1 cellular context compared by ENCODE assay signal in the genomic region with DNA sequence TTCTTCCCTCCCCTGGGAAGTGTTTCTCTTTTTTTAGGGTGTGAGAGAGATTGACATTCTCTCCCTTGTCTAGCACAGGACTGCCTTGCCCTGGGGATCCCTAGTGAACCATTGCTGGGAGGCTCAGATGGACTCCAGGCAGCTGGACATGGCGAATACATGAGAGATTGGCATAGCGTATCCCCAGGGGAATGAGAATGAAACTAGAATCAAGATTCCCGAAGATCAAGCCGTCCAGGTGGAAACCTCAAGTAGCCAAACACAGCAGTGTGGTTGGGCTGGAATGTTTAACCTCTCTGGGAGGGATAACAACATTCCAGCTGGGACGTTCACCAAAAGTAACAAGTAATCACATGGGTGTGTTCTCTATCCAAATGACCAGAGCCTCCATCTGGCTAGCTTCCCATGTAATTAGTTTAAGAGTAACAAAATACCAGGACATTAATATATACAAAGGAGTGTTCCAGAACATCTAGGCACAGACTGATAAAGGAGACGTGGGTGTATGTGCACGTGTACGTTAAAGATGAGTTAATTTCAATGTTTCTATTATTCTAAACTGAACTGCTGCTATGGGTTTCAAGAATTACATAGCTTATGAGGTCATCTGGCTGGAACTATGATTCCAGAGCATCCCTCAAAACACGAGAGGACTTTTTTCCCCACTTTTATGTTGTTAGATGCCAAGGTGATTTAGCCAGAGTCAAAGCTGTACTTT.
A peak's percentile ranks its signal among the peaks of the same experiment; 100 is the strongest.
TF ChIP-seq lines count a peak whose summit lies in the region.

No MANE protein-coding gene starts in this region.

TF ChIP-seq in HEK293, 187 proteins besides CTCF, POLR2A, EP300 and RAD21 (continued from another document and continues in another):
- TF ChIP-seq, protein P1, sequence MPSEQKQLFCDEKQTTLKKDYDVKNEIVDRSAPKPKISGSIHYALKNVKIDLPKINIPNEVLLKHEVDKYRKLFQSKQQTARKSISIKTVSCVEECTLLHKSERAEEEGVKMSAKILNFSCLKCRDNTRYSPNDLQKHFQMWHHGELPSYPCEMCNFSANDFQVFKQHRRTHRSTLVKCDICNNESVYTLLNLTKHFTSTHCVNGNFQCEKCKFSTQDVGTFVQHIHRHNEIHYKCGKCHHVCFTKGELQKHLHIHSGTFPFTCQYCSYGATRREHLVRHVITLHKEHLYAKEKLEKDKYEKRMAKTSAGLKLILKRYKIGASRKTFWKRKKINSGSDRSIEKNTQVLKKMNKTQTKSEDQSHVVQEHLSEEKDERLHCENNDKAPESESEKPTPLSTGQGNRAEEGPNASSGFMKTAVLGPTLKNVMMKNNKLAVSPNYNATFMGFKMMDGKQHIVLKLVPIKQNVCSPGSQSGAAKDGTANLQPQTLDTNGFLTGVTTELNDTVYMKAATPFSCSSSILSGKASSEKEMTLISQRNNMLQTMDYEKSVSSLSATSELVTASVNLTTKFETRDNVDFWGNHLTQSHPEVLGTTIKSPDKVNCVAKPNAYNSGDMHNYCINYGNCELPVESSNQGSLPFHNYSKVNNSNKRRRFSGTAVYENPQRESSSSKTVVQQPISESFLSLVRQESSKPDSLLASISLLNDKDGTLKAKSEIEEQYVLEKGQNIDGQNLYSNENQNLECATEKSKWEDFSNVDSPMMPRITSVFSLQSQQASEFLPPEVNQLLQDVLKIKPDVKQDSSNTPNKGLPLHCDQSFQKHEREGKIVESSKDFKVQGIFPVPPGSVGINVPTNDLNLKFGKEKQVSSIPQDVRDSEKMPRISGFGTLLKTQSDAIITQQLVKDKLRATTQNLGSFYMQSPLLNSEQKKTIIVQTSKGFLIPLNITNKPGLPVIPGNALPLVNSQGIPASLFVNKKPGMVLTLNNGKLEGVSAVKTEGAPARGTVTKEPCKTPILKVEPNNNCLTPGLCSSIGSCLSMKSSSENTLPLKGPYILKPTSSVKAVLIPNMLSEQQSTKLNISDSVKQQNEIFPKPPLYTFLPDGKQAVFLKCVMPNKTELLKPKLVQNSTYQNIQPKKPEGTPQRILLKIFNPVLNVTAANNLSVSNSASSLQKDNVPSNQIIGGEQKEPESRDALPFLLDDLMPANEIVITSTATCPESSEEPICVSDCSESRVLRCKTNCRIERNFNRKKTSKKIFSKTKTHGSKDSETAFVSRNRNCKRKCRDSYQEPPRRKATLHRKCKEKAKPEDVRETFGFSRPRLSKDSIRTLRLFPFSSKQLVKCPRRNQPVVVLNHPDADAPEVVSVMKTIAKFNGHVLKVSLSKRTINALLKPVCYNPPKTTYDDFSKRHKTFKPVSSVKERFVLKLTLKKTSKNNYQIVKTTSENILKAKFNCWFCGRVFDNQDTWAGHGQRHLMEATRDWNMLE (tag by site-specific recombination; conservative IDR thresholded peaks at IDR 0.05; ENCODE audit: low read depth) = 0 out of 2 replicates have a peak, but pooled peaks have one; percentile 12
- no peak for TF ChIP-seq ZNF157 (tag by site-specific recombination; IDR thresholded peaks at IDR 0.05)
- TF ChIP-seq ZNF324 (tag by site-specific recombination; IDR thresholded peaks at IDR 0.05) = 0 out of 2 replicates have a peak, but pooled peaks have one; percentile 18
- TF ChIP-seq BCL11A (tag by site-specific recombination; IDR thresholded peaks at IDR 0.05; ENCODE audit: low read depth) = no peak
- TF ChIP-seq OSR2 (tag by site-specific recombination; IDR thresholded peaks at IDR 0.05) = peak; percentile 45; the same call in 1 of the 2 replicates
- TF ChIP-seq ZIC2 (tag by site-specific recombination; IDR thresholded peaks at IDR 0.05) = peak; percentile 37; the same call in 1 of the 2 replicates
- TF ChIP-seq, protein P2, sequence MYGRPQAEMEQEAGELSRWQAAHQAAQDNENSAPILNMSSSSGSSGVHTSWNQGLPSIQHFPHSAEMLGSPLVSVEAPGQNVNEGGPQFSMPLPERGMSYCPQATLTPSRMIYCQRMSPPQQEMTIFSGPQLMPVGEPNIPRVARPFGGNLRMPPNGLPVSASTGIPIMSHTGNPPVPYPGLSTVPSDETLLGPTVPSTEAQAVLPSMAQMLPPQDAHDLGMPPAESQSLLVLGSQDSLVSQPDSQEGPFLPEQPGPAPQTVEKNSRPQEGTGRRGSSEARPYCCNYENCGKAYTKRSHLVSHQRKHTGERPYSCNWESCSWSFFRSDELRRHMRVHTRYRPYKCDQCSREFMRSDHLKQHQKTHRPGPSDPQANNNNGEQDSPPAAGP (tag by site-specific recombination; IDR thresholded peaks at IDR 0.05) = peak; percentile 92
- TF ChIP-seq ZNF37A (tag by site-specific recombination; IDR thresholded peaks at IDR 0.05) = no peak
- TF ChIP-seq, protein P3, sequence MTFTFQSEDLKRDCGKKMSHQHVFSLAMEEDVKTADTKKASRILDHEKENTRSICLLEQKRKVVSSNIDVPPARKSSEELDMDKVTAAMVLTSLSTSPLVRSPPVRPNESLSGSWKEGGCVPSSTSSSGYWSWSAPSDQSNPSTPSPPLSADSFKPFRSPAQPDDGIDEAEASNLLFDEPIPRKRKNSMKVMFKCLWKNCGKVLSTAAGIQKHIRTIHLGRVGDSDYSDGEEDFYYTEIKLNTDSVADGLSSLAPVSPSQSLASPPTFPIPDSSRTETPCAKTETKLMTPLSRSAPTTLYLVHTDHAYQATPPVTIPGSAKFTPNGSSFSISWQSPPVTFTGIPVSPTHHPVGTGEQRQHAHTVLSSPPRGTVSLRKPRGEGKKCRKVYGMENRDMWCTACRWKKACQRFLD (tag by site-specific recombination; IDR thresholded peaks at IDR 0.05) = no peak
- peak; percentile 72; the same call in 1 of the 2 replicates for TF ChIP-seq MZF1 (tag by site-specific recombination; IDR thresholded peaks at IDR 0.05; ENCODE audit: borderline replicate concordance)
- no peak for TF ChIP-seq ZNF701 (tag by site-specific recombination; IDR thresholded peaks at IDR 0.05)
- no peak for TF ChIP-seq ZNF202 (tag by site-specific recombination; IDR thresholded peaks at IDR 0.05; ENCODE audit: borderline replicate concordance)
- TF ChIP-seq, protein P4, sequence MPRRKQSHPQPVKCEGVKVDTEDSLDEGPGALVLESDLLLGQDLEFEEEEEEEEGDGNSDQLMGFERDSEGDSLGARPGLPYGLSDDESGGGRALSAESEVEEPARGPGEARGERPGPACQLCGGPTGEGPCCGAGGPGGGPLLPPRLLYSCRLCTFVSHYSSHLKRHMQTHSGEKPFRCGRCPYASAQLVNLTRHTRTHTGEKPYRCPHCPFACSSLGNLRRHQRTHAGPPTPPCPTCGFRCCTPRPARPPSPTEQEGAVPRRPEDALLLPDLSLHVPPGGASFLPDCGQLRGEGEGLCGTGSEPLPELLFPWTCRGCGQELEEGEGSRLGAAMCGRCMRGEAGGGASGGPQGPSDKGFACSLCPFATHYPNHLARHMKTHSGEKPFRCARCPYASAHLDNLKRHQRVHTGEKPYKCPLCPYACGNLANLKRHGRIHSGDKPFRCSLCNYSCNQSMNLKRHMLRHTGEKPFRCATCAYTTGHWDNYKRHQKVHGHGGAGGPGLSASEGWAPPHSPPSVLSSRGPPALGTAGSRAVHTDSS (tag by site-specific recombination; IDR thresholded peaks at IDR 0.05) = no peak; the same call in 1 of the 2 replicates
- no peak for TF ChIP-seq ZNF544 (tag by site-specific recombination; IDR thresholded peaks at IDR 0.05)
- no peak for TF ChIP-seq ZNF391 (tag by site-specific recombination; IDR thresholded peaks at IDR 0.05; ENCODE audit: borderline replicate concordance, low read depth)
- TF ChIP-seq ZNF658 (tag by site-specific recombination; IDR thresholded peaks at IDR 0.05) = no peak
- TF ChIP-seq, protein P5, sequence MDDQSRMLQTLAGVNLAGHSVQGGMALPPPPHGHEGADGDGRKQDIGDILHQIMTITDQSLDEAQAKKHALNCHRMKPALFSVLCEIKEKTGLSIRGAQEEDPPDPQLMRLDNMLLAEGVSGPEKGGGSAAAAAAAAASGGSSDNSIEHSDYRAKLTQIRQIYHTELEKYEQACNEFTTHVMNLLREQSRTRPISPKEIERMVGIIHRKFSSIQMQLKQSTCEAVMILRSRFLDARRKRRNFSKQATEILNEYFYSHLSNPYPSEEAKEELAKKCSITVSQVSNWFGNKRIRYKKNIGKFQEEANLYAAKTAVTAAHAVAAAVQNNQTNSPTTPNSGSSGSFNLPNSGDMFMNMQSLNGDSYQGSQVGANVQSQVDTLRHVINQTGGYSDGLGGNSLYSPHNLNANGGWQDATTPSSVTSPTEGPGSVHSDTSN (CRISPR knock-in tag; IDR thresholded peaks at IDR 0.05) = no peak
- no peak for TF ChIP-seq ZNF132 (tag by site-specific recombination; IDR thresholded peaks at IDR 0.05; ENCODE audit: borderline replicate concordance)
- TF ChIP-seq ZNF660 (tag by site-specific recombination; IDR thresholded peaks at IDR 0.05) = 0 out of 2 replicates have a peak, but pooled peaks have one; percentile 28
- TF ChIP-seq ZNF48 (tag by site-specific recombination; IDR thresholded peaks at IDR 0.05) = no peak
- no peak for TF ChIP-seq ZNF274 (IDR thresholded peaks at IDR 0.05; ENCODE audit: low read length)
- TF ChIP-seq ZNF274 (tag by site-specific recombination; IDR thresholded peaks at IDR 0.05; ENCODE audit: borderline replicate concordance) = no peak
- no peak for TF ChIP-seq PRDM1 (tag by site-specific recombination; IDR thresholded peaks at IDR 0.05)
- peak; percentile 94 for TF ChIP-seq GLIS1 (tag by site-specific recombination; IDR thresholded peaks at IDR 0.05)
- peak; percentile 77 for TF ChIP-seq ZBTB21 (tag by site-specific recombination; IDR thresholded peaks at IDR 0.05)
- no peak for TF ChIP-seq ZNF394 (tag by site-specific recombination; IDR thresholded peaks at IDR 0.05; ENCODE audit: borderline replicate concordance)
- no peak for TF ChIP-seq ZNF426 (tag by site-specific recombination; IDR thresholded peaks at IDR 0.05)
- TF ChIP-seq KLF16 (tag by site-specific recombination; IDR thresholded peaks at IDR 0.05) = no peak
- no peak for TF ChIP-seq ZNF529 (tag by site-specific recombination; IDR thresholded peaks at IDR 0.05; ENCODE audit: insufficient replicate concordance)
- TF ChIP-seq KLF8 (tag by site-specific recombination; IDR thresholded peaks at IDR 0.05) = peak; percentile 78
- TF ChIP-seq ZNF624 (tag by site-specific recombination; IDR thresholded peaks at IDR 0.05) = no peak
- TF ChIP-seq ZNF341 (tag by site-specific recombination; IDR thresholded peaks at IDR 0.05; ENCODE audit: low read depth) = no peak
- no peak for TF ChIP-seq ZNF561 (tag by site-specific recombination; IDR thresholded peaks at IDR 0.05; ENCODE audit: borderline replicate concordance)
- no peak for TF ChIP-seq ZNF302 (tag by site-specific recombination; IDR thresholded peaks at IDR 0.05; ENCODE audit: low read depth)
- TF ChIP-seq ZNF571 (tag by site-specific recombination; IDR thresholded peaks at IDR 0.05) = no peak
- no peak for TF ChIP-seq ZNF830 (tag by site-specific recombination; IDR thresholded peaks at IDR 0.05; ENCODE audit: low read depth)
- peak; percentile 88 for TF ChIP-seq KLF1 (tag by site-specific recombination; IDR thresholded peaks at IDR 0.05)
- TF ChIP-seq ZFHX2 (tag by site-specific recombination; conservative IDR thresholded peaks at IDR 0.05) = peak; percentile 36; the same call in 1 of the 2 replicates
- TF ChIP-seq ZNF2 (tag by site-specific recombination; IDR thresholded peaks at IDR 0.05) = no peak
- TF ChIP-seq ZNF16 (tag by site-specific recombination; IDR thresholded peaks at IDR 0.05; ENCODE audit: low read depth) = no peak
- no peak for TF ChIP-seq ZFP37 (tag by site-specific recombination; IDR thresholded peaks at IDR 0.05)
- no peak for TF ChIP-seq SALL2 (tag by site-specific recombination; IDR thresholded peaks at IDR 0.05; ENCODE audit: borderline replicate concordance)
- TF ChIP-seq KLF9 (tag by site-specific recombination; IDR thresholded peaks at IDR 0.05; ENCODE audit: low read depth) = no peak
- TF ChIP-seq ZSCAN5A (tag by site-specific recombination; IDR thresholded peaks at IDR 0.05) = no peak
- no peak for TF ChIP-seq ZNF239 (tag by site-specific recombination; IDR thresholded peaks at IDR 0.05)
- TF ChIP-seq ZNF654 (tag by site-specific recombination; IDR thresholded peaks at IDR 0.05; ENCODE audit: low read depth) = no peak
- no peak for TF ChIP-seq HOXA7 (CRISPR knock-in tag; IDR thresholded peaks at IDR 0.05; ENCODE audit: borderline replicate concordance)
- no peak for TF ChIP-seq ZNF549 (tag by site-specific recombination; IDR thresholded peaks at IDR 0.05)
- TF ChIP-seq ZNF777 (tag by site-specific recombination; IDR thresholded peaks at IDR 0.05; ENCODE audit: borderline replicate concordance) = no peak
- TF ChIP-seq ZNF423 (tag by site-specific recombination; IDR thresholded peaks at IDR 0.05) = no peak
- TF ChIP-seq, protein P6, sequence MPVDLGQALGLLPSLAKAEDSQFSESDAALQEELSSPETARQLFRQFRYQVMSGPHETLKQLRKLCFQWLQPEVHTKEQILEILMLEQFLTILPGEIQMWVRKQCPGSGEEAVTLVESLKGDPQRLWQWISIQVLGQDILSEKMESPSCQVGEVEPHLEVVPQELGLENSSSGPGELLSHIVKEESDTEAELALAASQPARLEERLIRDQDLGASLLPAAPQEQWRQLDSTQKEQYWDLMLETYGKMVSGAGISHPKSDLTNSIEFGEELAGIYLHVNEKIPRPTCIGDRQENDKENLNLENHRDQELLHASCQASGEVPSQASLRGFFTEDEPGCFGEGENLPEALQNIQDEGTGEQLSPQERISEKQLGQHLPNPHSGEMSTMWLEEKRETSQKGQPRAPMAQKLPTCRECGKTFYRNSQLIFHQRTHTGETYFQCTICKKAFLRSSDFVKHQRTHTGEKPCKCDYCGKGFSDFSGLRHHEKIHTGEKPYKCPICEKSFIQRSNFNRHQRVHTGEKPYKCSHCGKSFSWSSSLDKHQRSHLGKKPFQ (tag by site-specific recombination; IDR thresholded peaks at IDR 0.05) = no peak
- TF ChIP-seq IKZF3 (tag by site-specific recombination; IDR thresholded peaks at IDR 0.05) = no peak
- TF ChIP-seq RBAK (tag by site-specific recombination; IDR thresholded peaks at IDR 0.05) = no peak
- peak; percentile 66; the same call in 1 of the 2 replicates for TF ChIP-seq ZNF184 (tag by site-specific recombination; IDR thresholded peaks at IDR 0.05)
- TF ChIP-seq ZNF223 (tag by site-specific recombination; IDR thresholded peaks at IDR 0.05) = no peak
- TF ChIP-seq ZNF623 (tag by site-specific recombination; IDR thresholded peaks at IDR 0.05) = no peak
- no peak for TF ChIP-seq ZNF404 (tag by site-specific recombination; IDR thresholded peaks at IDR 0.05)
